Comparison of ENCODE assay signal across 17 cellular contexts in the genomic region with DNA sequence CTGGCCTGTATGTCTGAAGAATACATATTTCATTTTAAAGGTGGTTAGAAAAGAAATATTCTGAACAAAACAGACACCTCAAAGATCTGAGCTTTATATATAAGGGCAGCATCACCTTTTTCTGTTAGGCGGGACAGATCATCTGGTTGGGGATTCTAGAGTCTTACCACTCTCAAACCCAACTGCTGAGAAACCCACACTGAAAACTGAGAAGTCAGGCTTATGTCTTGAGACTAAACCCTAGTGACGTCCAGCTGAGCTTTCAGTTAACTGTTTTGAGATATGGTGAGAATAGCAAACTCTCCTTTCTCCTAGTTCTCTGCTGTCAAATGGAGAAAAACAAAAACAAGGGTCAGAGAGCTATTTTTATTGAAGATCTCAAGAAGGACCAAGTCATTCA.
DNase-seq lines count a peak whose midpoint lies in the region; ATAC-seq, FAIRE-seq and TF ChIP-seq lines count a peak whose summit lies in the region.
"Had no signal": no experiment of that assay in that cellular context is flagged by ENCODE, and none has a peak within 500 bp of the region (broad histone marks: within the 10 kb centered on the region; RNA-seq: fewer than 3 reads in every experiment).

No MANE protein-coding gene starts in this region.

- H3K27ac ChIP-seq in CD8-positive, alpha-beta T cell (ENCODE audit: low read depth, low read length), result peak overlapping the region; percentile 31
- H3K27ac ChIP-seq in GM12878 (ENCODE audit: control insufficient read depth, insufficient read depth) (peak overlapping the region; percentile 75), stomach (no peak overlapping the region)
- H3K27ac ChIP-seq: esophagus squamous epithelium, right atrium auricular region had no signal

- 0% methylated on average over 2 of the region's 2 CpGs for WGBS in GM12878 (ENCODE audit: insufficient coverage, insufficient replicate concordance, low lambda C conversion rate, missing lambda C conversion rate)
- WGBS in stomach, 5 donors, result 76 to 85% (median 83%) methylated on average over 2 of the region's 2 CpGs

- H3K36me3 Mint-ChIP-seq in CD8-positive, alpha-beta T cell, result no peaks in the 10 kb centered on the region

- no peaks in the 10 kb centered on the region for H3K27me3 Mint-ChIP-seq in CD8-positive, alpha-beta T cell (ENCODE audit: low read depth)

- no peak for TF ChIP-seq RAD21 in GM12878 (IDR thresholded peaks at IDR 0.05; ENCODE audit: insufficient read depth, low read depth, low read length)

- intact Hi-C loops in CD8-positive, alpha-beta T cell (cut with DNase I, micrococcal nuclease), result loop anchor here in 1 of 2 experiments (5.0 kb wide), 1 partner anchor 33 kb away; no protein-coding TSS in a partner anchor
- intact Hi-C loops in GM12878 (cut with micrococcal nuclease; ENCODE audit: unreplicated experiment) (no loop called here), stomach (cut with DNase I; ENCODE audit: low total_unique reads) (loop anchor here (10.0 kb wide), 1 partner anchor 115 kb away; a partner anchor contains a TSS)

- H3K9me3 ChIP-seq in CD8-positive, alpha-beta T cell (ENCODE audit: low read length), result no peaks in the 10 kb centered on the region
- H3K9me3 ChIP-seq in GM12878 (replicated peaks; ENCODE audit: control insufficient read depth, insufficient read depth, low read length) (no peaks in the 10 kb centered on the region; the same call in 2 of the 3 replicates), stomach (no peaks in the 10 kb centered on the region)
- H3K9me3 ChIP-seq: BE2C, esophagus squamous epithelium, right atrium auricular region had no signal

- ATAC-seq in CD8-positive, alpha-beta T cell, result peak; percentile 13
- ATAC-seq in GM18867 (IDR thresholded peaks at IDR 0.05; ENCODE audit: unreplicated experiment) (peak; percentile 75), HG03442 (IDR thresholded peaks at IDR 0.05; ENCODE audit: unreplicated experiment) (peak; percentile 38), GM12878 (peak; percentile 70)

- no peak overlapping the region; the same call in 1 of the 2 replicates for H2AFZ ChIP-seq in GM12878 (ENCODE audit: control insufficient read depth, low read depth, low read length)

- no peak overlapping the region for H3K4me3 ChIP-seq in CD8-positive, alpha-beta T cell (ENCODE audit: low read depth, low read length)
- H3K4me3 ChIP-seq in GM12878 (no peak overlapping the region), stomach (no peak overlapping the region)
- H3K4me3 ChIP-seq: esophagus squamous epithelium, right atrium auricular region had no signal

- H3K4me2 ChIP-seq in GM12878 (ENCODE audit: control insufficient read depth, insufficient read depth), result peak overlapping the region; percentile 50; the same call in 1 of the 2 replicates

- no peaks in the 10 kb centered on the region for H3K79me2 ChIP-seq in GM12878 (ENCODE audit: control insufficient read depth, insufficient read depth, low read length)

- no peaks in the 10 kb centered on the region for H3K27me3 ChIP-seq in CD8-positive, alpha-beta T cell (ENCODE audit: insufficient read depth, low read length)
- H3K27me3 ChIP-seq in GM12878 (replicated peaks in 1 of 2; ENCODE audit: control insufficient read depth in 2 of 2, insufficient read depth in 2 of 2, low read length in 1 of 2) (no peaks in the 10 kb centered on the region), stomach (no peaks in the 10 kb centered on the region)
- H3K27me3 ChIP-seq: BE2C, esophagus squamous epithelium, right atrium auricular region had no signal

- CTCF ChIA-PET in CD8-positive, alpha-beta T cell (lab: Charles Lee), result interaction anchor here (0.8 to 3.3 kb wide), 9 partner anchors 13 to 293 kb away, joined by 3 to 14 read pairs (median 3); no protein-coding TSS in a partner anchor
- CTCF ChIA-PET in GM12878 (lab: Yijun Ruan, JAX), result interaction anchor here (0.8 to 1.1 kb wide), 6 partner anchors 38 to 310 kb away, joined by 3 to 5 read pairs (median 4); no protein-coding TSS in a partner anchor

- peaks cover 92% of the 10 kb centered on the region for H3K4me1 Mint-ChIP-seq in CD8-positive, alpha-beta T cell (ENCODE audit: low read depth)

- TF ChIP-seq POLR2A in GM12878 (IDR thresholded peaks at IDR 0.05; ENCODE audit: low read depth, low read length) (no peak), stomach (IDR thresholded peaks at IDR 0.05) (no peak)

- TF ChIP-seq EP300 in GM12878 (IDR thresholded peaks at IDR 0.05; ENCODE audit: borderline replicate concordance in 1 of 2, control insufficient read depth in 1 of 2, low read depth in 2 of 2, low read length in 2 of 2), result no peak
- TF ChIP-seq EP300 in stomach (IDR thresholded peaks at IDR 0.05), result no peak

- H4K20me1 ChIP-seq in GM12878 (ENCODE audit: control insufficient read depth, insufficient read depth), result no peaks in the 10 kb centered on the region

- BruUV-seq in GM12878 (replicated peaks; lab: Mats Ljungman, UMichigan), result no TSS peak

- POLR2A ChIA-PET in CD8-positive, alpha-beta T cell (lab: Charles Lee), result interaction anchor here (0.8 to 1.8 kb wide), 13 partner anchors 9 to 280 kb away, joined by 3 to 13 read pairs (median 4); a partner anchor contains a TSS
- POLR2A ChIA-PET in GM12878 (lab: Charles Lee), result interaction anchor here (0.5 kb wide), 1 partner anchor 21 kb away, joined by 3 read pairs; no protein-coding TSS in a partner anchor

- DNase-seq in CD8-positive, alpha-beta T cell, result no peak
- no peak for DNase-seq in GM12878 (ENCODE audit: low read depth, low spot score)
- DNase-seq in G401 (ENCODE audit: low spot score), result no peak
- DNase-seq in stomach, result no peak
- DNase-seq in EL, result no peak
- DNase-seq in mucosa of gallbladder (ENCODE audit: low spot score), result no peak
- DNase-seq: anterior cingulate cortex, BE2C, cortex of kidney, esophagus squamous epithelium, hypothalamus, IMR-90, NCI-H146, NCI-H510A had no signal

- no peak for TF ChIP-seq CTCF in CD8-positive, alpha-beta T cell (IDR thresholded peaks at IDR 0.05)
- TF ChIP-seq CTCF in GM12878 (IDR thresholded peaks at IDR 0.05 in 2 of 3, conservative IDR thresholded peaks at IDR 0.05 in 1 of 3; ENCODE audit: control insufficient read depth in 2 of 3, extremely low read depth in 1 of 3, insufficient read depth in 1 of 3, low read depth in 3 of 3, low read length in 3 of 3) (no peak), stomach (IDR thresholded peaks at IDR 0.05) (no peak)

- no peaks in the 10 kb centered on the region for H3K36me3 ChIP-seq in CD8-positive, alpha-beta T cell (ENCODE audit: insufficient read depth, low read length)
- no peaks in the 10 kb centered on the region for H3K36me3 ChIP-seq in GM12878 (ENCODE audit: control insufficient read depth in 2 of 2, insufficient read depth in 2 of 2, low read length in 1 of 2)
- H3K36me3 ChIP-seq in stomach, result no peaks in the 10 kb centered on the region
- H3K36me3 ChIP-seq: BE2C, esophagus squamous epithelium, right atrium auricular region had no signal

- no peak overlapping the region for H3K9ac ChIP-seq in GM12878 (ENCODE audit: control insufficient read depth, insufficient read depth, low read length)

- RAD21 ChIA-PET in GM12878 (lab: Charles Lee; ENCODE audit: unreplicated experiment), result interaction anchor here (0.7 to 1.7 kb wide), 9 partner anchors 32 to 264 kb away, joined by 3 to 14 read pairs (median 4); no protein-coding TSS in a partner anchor

- in situ Hi-C loops in GM12878 (cut with MboI), result no loop called here
- in situ Hi-C loops in G401 (cut with HindIII; ENCODE audit: low sequenced_read_pairs), result no loop called here

- H3K4me3 Mint-ChIP-seq in CD8-positive, alpha-beta T cell, result peak overlapping the region; percentile 37

- SMC1A ChIA-PET in GM12878 (lab: Charles Lee; ENCODE audit: uncharacterized antibody, unreplicated experiment), result interaction anchor here (0.8 to 2.0 kb wide), 16 partner anchors 9 to 280 kb away, joined by 3 to 7 read pairs (median 3); no protein-coding TSS in a partner anchor

- H3K4me1 ChIP-seq in CD8-positive, alpha-beta T cell (ENCODE audit: insufficient read depth, low read length), result peaks cover 76% of the 10 kb centered on the region
- H3K4me1 ChIP-seq in GM12878 (ENCODE audit: control insufficient read depth, insufficient read depth, low read length), result peaks cover 43% of the 10 kb centered on the region
- H3K4me1 ChIP-seq in stomach, result peaks cover 0 to 3% (median 0%) of the 10 kb centered on the region in 4 donors
- H3K4me1 ChIP-seq: BE2C, right atrium auricular region had no signal

- H3K27ac Mint-ChIP-seq in CD8-positive, alpha-beta T cell, result peak overlapping the region; percentile 92

- H3K9me3 Mint-ChIP-seq in CD8-positive, alpha-beta T cell, result no peaks in the 10 kb centered on the region

- peak; percentile 41 for FAIRE-seq in GM12878 (lab: Jason Lieb, UNC)

TF ChIP-seq in GM12878, 131 proteins besides CTCF, POLR2A, EP300 and RAD21:
- TF ChIP-seq, protein P1, sequence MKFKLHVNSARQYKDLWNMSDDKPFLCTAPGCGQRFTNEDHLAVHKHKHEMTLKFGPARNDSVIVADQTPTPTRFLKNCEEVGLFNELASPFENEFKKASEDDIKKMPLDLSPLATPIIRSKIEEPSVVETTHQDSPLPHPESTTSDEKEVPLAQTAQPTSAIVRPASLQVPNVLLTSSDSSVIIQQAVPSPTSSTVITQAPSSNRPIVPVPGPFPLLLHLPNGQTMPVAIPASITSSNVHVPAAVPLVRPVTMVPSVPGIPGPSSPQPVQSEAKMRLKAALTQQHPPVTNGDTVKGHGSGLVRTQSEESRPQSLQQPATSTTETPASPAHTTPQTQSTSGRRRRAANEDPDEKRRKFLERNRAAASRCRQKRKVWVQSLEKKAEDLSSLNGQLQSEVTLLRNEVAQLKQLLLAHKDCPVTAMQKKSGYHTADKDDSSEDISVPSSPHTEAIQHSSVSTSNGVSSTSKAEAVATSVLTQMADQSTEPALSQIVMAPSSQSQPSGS (IDR thresholded peaks at IDR 0.05; ENCODE audit: low read length), result peak; percentile 46; the same call in 1 of the 2 replicates
- TF ChIP-seq ASH2L (IDR thresholded peaks at IDR 0.05; ENCODE audit: borderline replicate concordance, low read depth) (no peak), PML (IDR thresholded peaks at IDR 0.05; ENCODE audit: low read length) (peak; percentile 48; the same call in 1 of the 2 replicates)

Comparison
In these comparisons a context has a peak if more than half of its experiments do, and no peak if none do; other contexts are left out.
1. ATAC-seq: peak in every context shown above with its lines; median percentile 75 in GM18867; 70 in GM12878; 38 in HG03442; 13 in CD8-positive, alpha-beta T cell.
2. H3K27ac ChIP-seq: peak in CD8-positive, alpha-beta T cell (single experiment) and GM12878 (single experiment); none in stomach (0 of 5).